In the genomic region with DNA sequence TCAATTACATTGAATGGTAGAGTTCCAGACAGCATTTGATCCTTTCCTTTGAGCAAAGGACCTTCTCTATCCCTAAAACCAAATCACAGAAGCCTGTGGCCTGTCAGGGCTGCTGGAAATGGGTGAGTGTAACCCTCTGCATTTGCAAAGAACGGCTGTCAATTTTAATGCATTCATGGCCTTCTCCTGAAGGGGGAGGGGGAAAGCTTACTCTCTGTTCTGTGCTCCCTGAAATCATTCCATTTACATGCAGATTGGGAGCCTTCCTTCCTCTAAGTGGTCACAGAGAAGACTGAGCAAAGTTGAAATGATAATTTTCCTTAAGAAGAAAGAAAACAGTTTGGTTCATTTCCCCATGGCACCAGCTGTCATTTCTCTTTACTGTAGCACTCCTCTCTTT, we compare ENCODE assay signal across 28 cellular contexts.
"Had no signal": no experiment of that assay in that cellular context is flagged by ENCODE, and none has a peak within 500 bp of the region (broad histone marks: within the 10 kb centered on the region; RNA-seq: fewer than 3 reads in every experiment).

No MANE protein-coding gene starts in this region.

- H3K36me3 Mint-ChIP-seq: activated naive CD8-positive, alpha-beta T cell treated with anti-CD3 and anti-CD28 coated beads for 36 hours; naive thymus-derived CD4-positive, alpha-beta T cell had no signal

- FAIRE-seq: astrocyte, bronchial epithelial cell, frontal cortex had no signal

- H3K4me1 Mint-ChIP-seq: activated B cell treated with CpG ODN at 0.5 μM for 24 hours; activated CD4-positive, alpha-beta T cell treated with anti-CD3 and anti-CD28 coated beads for 36 hours; activated naive CD8-positive, alpha-beta T cell treated with anti-CD3 and anti-CD28 coated beads for 36 hours; naive thymus-derived CD4-positive, alpha-beta T cell had no signal

- H3K9me3 ChIP-seq: esophagus muscularis mucosa, left lung, neutrophil, ovary, prostate gland, right atrium auricular region, spleen, upper lobe of left lung had no signal

- H3K27me3 Mint-ChIP-seq: activated B cell treated with CpG ODN at 0.5 μM for 24 hours; activated CD4-positive, alpha-beta T cell treated with anti-CD3 and anti-CD28 coated beads for 36 hours; activated naive CD8-positive, alpha-beta T cell treated with anti-CD3 and anti-CD28 coated beads for 36 hours had no signal

- DNase-seq: activated B cell treated with CpG ODN at 0.5 μM for 24 hours; activated CD4-positive, alpha-beta T cell treated with anti-CD3 and anti-CD28 coated beads for 36 hours; activated CD4-positive, alpha-beta T cell treated with anti-CD3 and anti-CD28 coated beads, Interleukin-2, amount 50 U/mL, for 4 hours; activated CD8-positive, alpha-beta memory T cell treated with anti-CD3 and anti-CD28 coated beads, Interleukin-2, amount 50 U/mL, for 48 hours; activated naive CD4-positive, alpha-beta T cell; activated naive CD8-positive, alpha-beta T cell treated with anti-CD3 and anti-CD28 coated beads for 36 hours; activated T-cell treated with anti-CD3 and anti-CD28 coated beads, Interleukin-2, amount 50 U/mL, for 4 hours; cerebellar nuclear complex; kidney glomerular epithelial cell; left lung; naive thymus-derived CD4-positive, alpha-beta T cell; ovary; spleen; stimulated activated CD4-positive, alpha-beta T cell treated with anti-CD3 and anti-CD28 coated beads, Interleukin-4, amount 100 ng/mL, for 24 hours; stimulated activated naive CD8-positive, alpha-beta T cell treated with anti-CD3 and anti-CD28 coated beads, Interleukin-15, Interleukin-2, amounts not matched to agents 100 U/mL and 50 U/mL, for 24 hours; T1000; upper lobe of left lung had no signal

- H3K27me3 ChIP-seq: left lung, neutrophil, ovary, right atrium auricular region, upper lobe of left lung had no signal

- H3K27ac Mint-ChIP-seq: activated B cell treated with CpG ODN at 0.5 μM for 24 hours; activated CD4-positive, alpha-beta T cell treated with anti-CD3 and anti-CD28 coated beads for 36 hours; activated naive CD8-positive, alpha-beta T cell treated with anti-CD3 and anti-CD28 coated beads for 36 hours; activated T-helper 2 cell treated with anti-CD3 and anti-CD28 coated beads, Interferon-gamma antibody, Interleukin-2, Interleukin-4, amounts not matched to agents 10 μg/mL and 5 μg/mL and 100 μg/mL, durations not matched to agents 14 hours and 24 hours and 36 hours; naive thymus-derived CD4-positive, alpha-beta T cell; T-helper 1 cell treated with Interleukin-12 subunit alpha and Interleukin-12 subunit beta and Interleukin-4 antibody, amounts not matched to agents 30 μg/mL and 1 μg/mL, for 36 hours had no signal

- H3K9me3 Mint-ChIP-seq: activated B cell treated with CpG ODN at 0.5 μM for 24 hours; activated naive CD8-positive, alpha-beta T cell treated with anti-CD3 and anti-CD28 coated beads for 36 hours; activated T-cell treated with anti-CD3 and anti-CD28 coated beads, Interleukin-2, amount 50 U/mL, for 4 hours; activated T-helper 2 cell treated with anti-CD3 and anti-CD28 coated beads, Interferon-gamma antibody, Interleukin-2, Interleukin-4, amounts not matched to agents 10 μg/mL and 5 μg/mL and 100 μg/mL, durations not matched to agents 14 hours and 24 hours and 36 hours; T-helper 1 cell treated with Interleukin-12 subunit alpha and Interleukin-12 subunit beta and Interleukin-4 antibody, amounts not matched to agents 30 μg/mL and 1 μg/mL, for 36 hours had no signal

- H3K36me3 ChIP-seq: esophagus muscularis mucosa, left lung, neutrophil, ovary, prostate gland, right atrium auricular region, spleen, upper lobe of left lung had no signal

- H3K27ac ChIP-seq: coronary artery, esophagus muscularis mucosa, left lung, neutrophil, ovary, prostate gland, right atrium auricular region, spleen, upper lobe of left lung had no signal

- H3K4me3 Mint-ChIP-seq: activated B cell treated with CpG ODN at 0.5 μM for 24 hours; activated CD4-positive, alpha-beta T cell treated with anti-CD3 and anti-CD28 coated beads for 36 hours; activated naive CD8-positive, alpha-beta T cell treated with anti-CD3 and anti-CD28 coated beads for 36 hours; activated T-cell treated with anti-CD3 and anti-CD28 coated beads, Interleukin-2, amount 50 U/mL, for 4 hours; naive thymus-derived CD4-positive, alpha-beta T cell; T-helper 1 cell treated with Interleukin-12 subunit alpha and Interleukin-12 subunit beta and Interleukin-4 antibody, amounts not matched to agents 30 μg/mL and 1 μg/mL, for 36 hours had no signal

- H3K4me3 ChIP-seq: coronary artery, esophagus muscularis mucosa, left lung, lung, ovary, prostate gland, right atrium auricular region, spleen, upper lobe of left lung had no signal

- H3K4me1 ChIP-seq: left lung, prostate gland, right atrium auricular region, spleen, upper lobe of left lung had no signal
